8 cellular contexts compared by ENCODE assay signal in the genomic region with DNA sequence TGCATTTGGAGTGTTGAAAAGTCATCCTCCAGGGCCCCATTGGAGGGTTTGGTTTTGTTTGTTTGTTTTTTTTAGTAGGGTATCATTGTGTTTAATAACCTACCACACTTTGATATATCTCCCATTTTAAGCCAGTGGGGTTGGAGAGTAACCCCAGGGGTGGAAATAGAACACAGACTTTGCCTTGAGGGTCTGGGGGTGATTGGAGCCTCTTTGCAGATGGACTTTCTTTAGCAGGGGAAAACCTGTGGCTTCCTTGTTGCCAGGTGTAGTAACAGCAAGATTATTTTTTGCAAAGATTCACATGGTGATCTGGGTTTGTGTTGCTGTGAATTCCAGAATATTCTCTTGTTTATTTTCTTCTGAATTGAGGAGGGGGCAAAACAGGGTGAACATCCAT. TPM values are rescaled to one million over a fixed set of nuclear protein-coding genes. Genes with fewer than 3 reads are reported as not detected.
DNase-seq lines count a peak whose midpoint lies in the region; TF ChIP-seq lines count a peak whose summit lies in the region.

No MANE protein-coding gene starts in this region.

- peaks cover 10% of the 10 kb centered on the region for H3K4me1 ChIP-seq in SJCRH30
- H3K4me1 ChIP-seq in fibroblast of lung (ENCODE audit: control insufficient read depth, extremely low read depth, insufficient read depth, low read length): peaks cover 21% of the 10 kb centered on the region

- no peaks in the 10 kb centered on the region for H3K9me3 ChIP-seq in SJCRH30 (replicated peaks)
- no peaks in the 10 kb centered on the region for H3K9me3 ChIP-seq in fibroblast of lung (ENCODE audit: control insufficient read depth, insufficient read depth, low read depth, low read length)

- H4K20me1 ChIP-seq in fibroblast of lung (ENCODE audit: control insufficient read depth, extremely low read depth, insufficient read depth, low read length): peaks cover 3% of the 10 kb centered on the region

- DNase-seq in SJCRH30 (no peak), fibroblast of lung (ENCODE audit: low read depth in 2 of 2) (no peak), retinal pigment epithelial cell (ENCODE audit: low read depth) (no peak), RKO (ENCODE audit: low spot score) (no peak), G401 (ENCODE audit: low spot score) (no peak)
- no peak for DNase-seq in stimulated activated CD8-positive, alpha-beta memory T cell treated with anti-CD3 and anti-CD28 coated beads, Interleukin-4, amount 100 ng/mL, for 48 hours
- DNase-seq in stimulated activated CD4-positive, alpha-beta T cell treated with anti-CD3 and anti-CD28 coated beads, Interleukin-4, amount 100 ng/mL, for 1 hour: no peak

- peaks cover 63% of the 10 kb centered on the region for H3K79me2 ChIP-seq in fibroblast of lung (ENCODE audit: control insufficient read depth, insufficient read depth, low read length)

- H2AFZ ChIP-seq in fibroblast of lung (ENCODE audit: low read length): no peak overlapping the region

- H3K27ac ChIP-seq in SJCRH30 (no peak overlapping the region; the same call in 1 of the 2 replicates), fibroblast of lung (ENCODE audit: insufficient read depth, low read length) (peak overlapping the region; percentile 86)

- peak overlapping the region; percentile 80 for H3K4me3 ChIP-seq in GM08714 (ENCODE audit: low read length)
- peak overlapping the region; percentile 73 for H3K4me3 ChIP-seq in SJCRH30
- H3K4me3 ChIP-seq in fibroblast of lung (replicated peaks in 1 of 4; ENCODE audit: control extremely low read depth in 1 of 4, insufficient read depth in 1 of 4, low read depth in 3 of 4, low read length in 4 of 4): peak overlapping the region; percentile 72 to 98 (median 88)
- H3K4me3 ChIP-seq in retinal pigment epithelial cell (ENCODE audit: low read length): peak overlapping the region; percentile 94

- TF ChIP-seq CTCF in fibroblast of lung (conservative IDR thresholded peaks at IDR 0.05 in 1 of 2, IDR thresholded peaks at IDR 0.05 in 1 of 2; ENCODE audit: low read depth in 1 of 2, low read length in 2 of 2): no peak
- TF ChIP-seq CTCF in retinal pigment epithelial cell (conservative IDR thresholded peaks at IDR 0.05; ENCODE audit: low read depth, low read length): no peak

- H3K4me2 ChIP-seq in fibroblast of lung (ENCODE audit: extremely low read depth, insufficient read depth, low read length): peak overlapping the region; percentile 60

- peak overlapping the region; percentile 80 for H3K9ac ChIP-seq in fibroblast of lung (ENCODE audit: insufficient read depth, low read length)

- H3K36me3 ChIP-seq in SJCRH30 (no peaks in the 10 kb centered on the region), fibroblast of lung (ENCODE audit: control insufficient read depth, insufficient read depth, low read length) (peaks cover 4% of the 10 kb centered on the region)

- in situ Hi-C loops in G401 (cut with HindIII; ENCODE audit: low sequenced_read_pairs): no loop called here

- H3K27me3 ChIP-seq in SJCRH30: no peaks in the 10 kb centered on the region
- H3K27me3 ChIP-seq in fibroblast of lung (ENCODE audit: control insufficient read depth, insufficient read depth, low read length): no peaks in the 10 kb centered on the region

RNA-seq across cellular contexts. Expression of a gene that starts 1.5 kb away (rescaled TPM):
- 10.0 and 10.1 TPM in 2 replicates for total RNA-seq in SJCRH30 (2014; rRNA removed; shearing (Covaris generic))
- total RNA-seq in fibroblast of lung: 73.2 and 178 TPM in 2 replicates
- polyA plus RNA-seq in fibroblast of lung: 54.1 and 82.1 TPM in 2 replicates
- polyA plus RNA-seq in fibroblast of lung (2012): 103 and 125 TPM in 2 replicates
- polyA minus RNA-seq in fibroblast of lung (ENCODE audit: low replicate concordance): 861 and 1,173 TPM in 2 replicates
- 22.4 and 26.4 TPM in 2 replicates for total RNA-seq in G401 (2014; rRNA removed; shearing (Covaris generic))
